In genomic region chr12:86666311-86666710, GRCh38 we compare ENCODE assay signal across 18 cellular contexts.
DNase-seq lines count a peak whose midpoint lies in the region; ATAC-seq and TF ChIP-seq lines count a peak whose summit lies in the region.
"Had no signal": no experiment of that assay in that cellular context is flagged by ENCODE, and none has a peak within 500 bp of the region (broad histone marks: within the 10 kb centered on the region; RNA-seq: fewer than 3 reads in every experiment).

No MANE protein-coding gene starts in this region.

- no peaks in the 10 kb centered on the region for H3K27me3 ChIP-seq in MM.1S (replicated peaks; ENCODE audit: insufficient read depth, low read length)
- H3K27me3 ChIP-seq: BLaER1 had no signal

- no peak for TF ChIP-seq CTCF in fibroblast of mammary gland (conservative IDR thresholded peaks at IDR 0.05; ENCODE audit: control insufficient read depth, insufficient read depth, low read depth, low read length)
- TF ChIP-seq CTCF in MM.1S (IDR thresholded peaks at IDR 0.05; ENCODE audit: low read length) = no peak

- no peak overlapping the region for H3K27ac ChIP-seq in MM.1S (ENCODE audit: low read length)
- H3K27ac ChIP-seq: A549, BLaER1 had no signal

- no peaks in the 10 kb centered on the region for H3F3A ChIP-seq in MM.1S (ENCODE audit: insufficient read depth, low read length)

- H4K20me1 ChIP-seq in MM.1S (ENCODE audit: insufficient read depth, low read length) = no peaks in the 10 kb centered on the region
- H4K20me1 ChIP-seq: BLaER1 had no signal

- H3K9me2 ChIP-seq in MM.1S (replicated peaks; ENCODE audit: insufficient read depth, low read length) = no peaks in the 10 kb centered on the region

- peak; percentile 17 for DNase-seq in EL
- DNase-seq in LHCN-M2 (ENCODE audit: low read depth) = peak; percentile 43
- DNase-seq in fibroblast of mammary gland (ENCODE audit: low read depth) = peak; percentile 22
- peak; percentile 28 for DNase-seq in myocyte (ENCODE audit: low read depth)
- DNase-seq in MM.1S = no peak
- DNase-seq in NK-92 (lab: John Stamatoyannopoulos, UW; ENCODE audit: unreplicated experiment) = no peak
- DNase-seq in activated naive CD4-positive, alpha-beta T cell treated with anti-CD3 and anti-CD28 coated beads, Interleukin-2, amount 50 U/mL, for 16 hours = no peak
- DNase-seq: CD4-positive, alpha-beta memory T cell; H9; Kasumi-1; NCI-H1105 treated with DMSO at 0.1 percent for 48 hours; NCI-H1694; NCI-H510A; NCI-H774; SIG-M5 had no signal

- H3K79me2 ChIP-seq in MM.1S (ENCODE audit: low read length) = no peaks in the 10 kb centered on the region

- H3K4me3 ChIP-seq in fibroblast of mammary gland (ENCODE audit: control insufficient read depth, low read depth, low read length) = no peak overlapping the region
- no peak overlapping the region for H3K4me3 ChIP-seq in MM.1S (ENCODE audit: low read length)
- H3K4me3 ChIP-seq: A549, BLaER1 had no signal

- H3K4me2 ChIP-seq in MM.1S (ENCODE audit: low read depth, low read length) = no peak overlapping the region
- H3K4me2 ChIP-seq: BLaER1 had no signal

- ATAC-seq in GM18909 (IDR thresholded peaks at IDR 0.05; ENCODE audit: poor library complexity, unreplicated experiment) = no peak
- ATAC-seq: A549 had no signal

- H3K9ac ChIP-seq in MM.1S (ENCODE audit: low read length) = no peak overlapping the region
- H3K9ac ChIP-seq: BLaER1 had no signal

- no peaks in the 10 kb centered on the region for H3K9me3 ChIP-seq in MM.1S (replicated peaks; ENCODE audit: insufficient read depth, low read length)
- H3K9me3 ChIP-seq: A549, BLaER1 had no signal

- H3K4me1 ChIP-seq in MM.1S (ENCODE audit: low read length) = no peaks in the 10 kb centered on the region
- H3K4me1 ChIP-seq: BLaER1 had no signal

- no peaks in the 10 kb centered on the region for H3K36me3 ChIP-seq in MM.1S (replicated peaks; ENCODE audit: insufficient read depth, low read length)
- H3K36me3 ChIP-seq: BLaER1 had no signal

- no peak overlapping the region for H2AFZ ChIP-seq in MM.1S (ENCODE audit: low read length)

Comparison
In these comparisons a context has a peak if more than half of its experiments do, and no peak if none do; other contexts are left out.
1. DNase-seq: peak in EL (single experiment), LHCN-M2 (single experiment), fibroblast of mammary gland (single experiment) and myocyte (single experiment); none in MM.1S (single experiment), NK-92 (single experiment) and activated naive CD4-positive, alpha-beta T cell treated with anti-CD3 and anti-CD28 coated beads, Interleukin-2, amount 50 U/mL, for 16 hours (single experiment).